In the genomic region with DNA sequence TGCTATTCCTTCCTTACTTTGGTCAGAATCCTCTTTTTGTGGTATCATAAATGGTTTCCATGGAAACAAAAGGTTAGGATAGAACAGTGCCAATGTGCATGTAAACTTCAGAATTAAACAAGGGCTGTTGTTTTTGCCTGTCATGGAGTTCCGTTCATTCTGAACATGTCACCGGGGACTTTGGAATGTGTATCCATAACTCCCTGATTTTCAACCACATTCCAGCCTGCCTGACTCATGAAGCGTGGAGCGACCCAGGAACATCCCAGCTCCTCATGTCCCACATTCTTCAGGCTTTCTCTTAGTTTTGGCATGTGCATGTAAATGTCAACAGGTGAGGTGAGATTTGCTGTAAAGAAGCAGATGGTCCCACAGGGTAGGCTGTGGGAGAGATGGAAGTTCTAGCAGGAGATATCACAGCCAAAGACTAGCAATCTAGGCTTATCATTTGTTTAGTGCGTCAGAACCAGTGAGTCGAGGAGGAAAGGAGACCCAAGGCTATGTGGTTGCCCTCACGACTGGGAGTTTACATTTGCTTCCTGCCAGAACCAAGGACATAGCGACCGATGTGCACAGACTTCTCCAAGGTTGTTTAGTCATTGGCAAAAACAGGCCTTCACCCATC, we compare ENCODE assay signal across 13 cellular contexts. TPM values are rescaled to one million over a fixed set of nuclear protein-coding genes. Genes with fewer than 3 reads are reported as not detected.
A peak's percentile ranks its signal among the peaks of the same experiment; 100 is the strongest.
DNase-seq lines count a peak whose midpoint lies in the region; ATAC-seq and TF ChIP-seq lines count a peak whose summit lies in the region.
"Had no signal": no experiment of that assay in that cellular context is flagged by ENCODE, and none has a peak within 500 bp of the region (broad histone marks: within the 10 kb centered on the region; RNA-seq: fewer than 3 reads in every experiment).

No MANE protein-coding gene starts in this region.

- no peak for ATAC-seq in GM21576 (IDR thresholded peaks at IDR 0.05; ENCODE audit: unreplicated experiment)
- ATAC-seq: body of pancreas, right cardiac atrium had no signal

- H3K4me1 Mint-ChIP-seq in nephron: peaks cover 7% of the 10 kb centered on the region

- H3K27me3 Mint-ChIP-seq in nephron (ENCODE audit: low read depth): peaks cover 5% of the 10 kb centered on the region

- H3K4me3 Mint-ChIP-seq in nephron: no peak overlapping the region
- H3K4me3 Mint-ChIP-seq: T-helper 2 cell treated with Interferon-gamma antibody and Interleukin-4, amounts not matched to agents 5 μg/mL and 100 μg/mL, for 36 hours had no signal

- DNase-seq in GM03348 (ENCODE audit: low spot score) (peak; percentile 80), RPMI7951 (ENCODE audit: low read depth) (peak; percentile 84), epithelial cell of esophagus (ENCODE audit: low read depth) (peak; percentile 55), DMS153 (lab: John Stamatoyannopoulos, UW) (no peak)
- no peak for DNase-seq in activated CD8-positive, alpha-beta memory T cell treated with anti-CD3 and anti-CD28 coated beads for 24 hours
- DNase-seq in activated CD4-positive, alpha-beta T cell treated with anti-CD3 and anti-CD28 coated beads for 4 hours: no peak
- DNase-seq: body of pancreas, midbrain, NCI-H1694 treated with DMSO at 0.1 percent for 48 hours, right cardiac atrium had no signal

- H3K4me3 ChIP-seq in epithelial cell of esophagus (ENCODE audit: low read length): no peak overlapping the region
- H3K4me3 ChIP-seq: body of pancreas had no signal

- TF ChIP-seq CTCF in epithelial cell of esophagus (IDR thresholded peaks at IDR 0.05; ENCODE audit: insufficient read depth, low read depth, low read length, missing control alignments) (no peak), nephron (IDR thresholded peaks at IDR 0.05; ENCODE audit: unreplicated experiment in 3 of 3) (no peak)

- H3K36me3 Mint-ChIP-seq in nephron (ENCODE audit: low read depth): no peaks in the 10 kb centered on the region

- no peaks in the 10 kb centered on the region for H3K9me3 Mint-ChIP-seq in nephron
- H3K9me3 Mint-ChIP-seq: T-helper 2 cell treated with Interferon-gamma antibody and Interleukin-4, amounts not matched to agents 5 μg/mL and 100 μg/mL, for 36 hours had no signal

- H3K27ac Mint-ChIP-seq in nephron: peak overlapping the region in 2 of 3 experiments; percentile 24 to 89
- H3K27ac Mint-ChIP-seq: T-helper 2 cell treated with Interferon-gamma antibody and Interleukin-4, amounts not matched to agents 5 μg/mL and 100 μg/mL, for 36 hours had no signal

RNA-seq across cellular contexts. Expression of a gene that starts 23.0 kb away (rescaled TPM):
- 18.2 and 24.6 TPM in 2 replicates for total RNA-seq in RPMI7951 (2014; rRNA removed; shearing (Covaris generic))

Comparison
In these comparisons a context has a peak if more than half of its experiments do, and no peak if none do; other contexts are left out.
1. DNase-seq: peak in GM03348 (single experiment), RPMI7951 (single experiment) and epithelial cell of esophagus (single experiment); none in DMS153 (single experiment), activated CD8-positive, alpha-beta memory T cell treated with anti-CD3 and anti-CD28 coated beads for 24 hours (single experiment) and activated CD4-positive, alpha-beta T cell treated with anti-CD3 and anti-CD28 coated beads for 4 hours (0 of 2).